ENCODE assay signal across 8 cellular contexts in the genomic region with DNA sequence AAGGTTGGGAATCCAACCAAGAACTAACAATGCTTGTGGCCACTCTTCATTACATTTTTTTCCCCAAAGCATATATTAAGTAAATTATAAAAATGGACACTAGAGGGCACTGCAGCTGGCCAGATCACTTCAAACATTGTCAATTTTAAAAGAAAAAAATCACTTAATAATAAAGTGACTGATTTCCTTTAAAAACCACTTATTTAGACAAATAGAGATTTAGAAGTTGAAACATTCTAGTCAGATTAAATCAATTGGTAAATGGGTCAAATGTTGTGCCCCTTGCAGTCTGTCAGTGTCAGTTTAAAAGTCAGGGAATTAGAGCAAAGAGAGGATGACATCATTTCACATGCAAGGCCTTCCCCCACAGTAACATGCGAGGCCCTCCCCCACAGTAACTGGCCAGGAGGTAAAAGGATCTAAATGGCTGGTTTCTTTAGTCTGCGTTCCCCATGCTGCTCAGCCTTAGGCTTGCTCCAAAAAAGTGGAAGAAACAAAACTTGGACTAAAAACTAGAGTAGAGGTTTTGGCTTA.
DNase-seq lines count a peak whose midpoint lies in the region; ATAC-seq, FAIRE-seq and TF ChIP-seq lines count a peak whose summit lies in the region.

No MANE protein-coding gene starts in this region.

- H4K20me1 ChIP-seq in GM12878 (ENCODE audit: control insufficient read depth, insufficient read depth): no peaks in the 10 kb centered on the region

- H3K27ac ChIP-seq in AG04450 (ENCODE audit: low read depth, low read length) (peak overlapping the region; percentile 41), GM12878 (ENCODE audit: control insufficient read depth, insufficient read depth) (no peak overlapping the region), vagina (no peak overlapping the region)

- RAD21 ChIA-PET in GM12878 (lab: Charles Lee; ENCODE audit: unreplicated experiment): interaction anchor here (0.9 to 1.5 kb wide), 3 partner anchors 154 to 476 kb away, joined by 3 to 10 read pairs (median 7); no protein-coding TSS in a partner anchor

- H3K4me3 ChIP-seq in AG04450 (ENCODE audit: low read depth, low read length) (no peak overlapping the region), GM12878 (no peak overlapping the region), vagina (no peak overlapping the region)

- H2AFZ ChIP-seq in GM12878 (ENCODE audit: control insufficient read depth, low read depth, low read length): no peak overlapping the region

- peaks cover 14% of the 10 kb centered on the region; the same call in 1 of the 2 replicates for H3K4me1 ChIP-seq in GM12878 (ENCODE audit: control insufficient read depth, insufficient read depth, low read length)
- no peaks in the 10 kb centered on the region for H3K4me1 ChIP-seq in vagina

- intact Hi-C loops in GM12878 (cut with micrococcal nuclease; ENCODE audit: unreplicated experiment) (loop anchor here (2.0 kb wide), 1 partner anchor 474 kb away; no protein-coding TSS in a partner anchor), vagina (cut with DNase I) (no loop called here)

- H3K27me3 ChIP-seq in AG04450 (ENCODE audit: control insufficient read depth, insufficient read depth, low read length): no peaks in the 10 kb centered on the region
- H3K27me3 ChIP-seq in GM12878 (replicated peaks in 1 of 2; ENCODE audit: control insufficient read depth in 2 of 2, insufficient read depth in 2 of 2, low read length in 1 of 2): no peaks in the 10 kb centered on the region
- H3K27me3 ChIP-seq in vagina: no peaks in the 10 kb centered on the region

- no peaks in the 10 kb centered on the region for H3K9me3 Mint-ChIP-seq in T-helper 2 cell treated with Interferon-gamma antibody and Interleukin-4, amounts not matched to agents 5 μg/mL and 100 μg/mL, for 36 hours

- no peaks in the 10 kb centered on the region for H3K36me3 Mint-ChIP-seq in T-helper 2 cell treated with Interferon-gamma antibody and Interleukin-4, amounts not matched to agents 5 μg/mL and 100 μg/mL, for 36 hours (ENCODE audit: low read depth)

- TF ChIP-seq POLR2A in GM12878 (IDR thresholded peaks at IDR 0.05; ENCODE audit: low read depth, low read length) (no peak), vagina (IDR thresholded peaks at IDR 0.05) (no peak)

- POLR2A ChIA-PET in AG04450 (lab: Yijun Ruan, JAX) (interaction anchor here (1.6 kb wide), 1 partner anchor 19 kb away, joined by 5 read pairs; no protein-coding TSS in a partner anchor), GM12878 (lab: Charles Lee) (interaction anchor here (1.4 kb wide), 1 partner anchor 410 kb away, joined by 4 read pairs; no protein-coding TSS in a partner anchor)

- DNase-seq in AG04450 (ENCODE audit: low read depth, low spot score): peak; percentile 78
- no peak for DNase-seq in GM18507 (ENCODE audit: extremely low spot score, insufficient read length, low read depth)
- DNase-seq in NCI-H226: peak; percentile 83
- DNase-seq in GM12878 (ENCODE audit: low read depth, low spot score): no peak
- DNase-seq in kidney glomerular epithelial cell (lab: John Stamatoyannopoulos, UW): peak; percentile 79
- DNase-seq in vagina (ENCODE audit: extremely low spot score in 2 of 2): no peak
- no peak for DNase-seq in T-helper 2 cell treated with Interferon-gamma antibody and Interleukin-4, amounts not matched to agents 5 μg/mL and 100 μg/mL, for 36 hours (ENCODE audit: low spot score)

- FAIRE-seq in GM18507 (lab: Jason Lieb, UNC): peak; percentile 64
- peak; percentile 41 for FAIRE-seq in GM12878 (lab: Jason Lieb, UNC)

- peaks cover 33% of the 10 kb centered on the region for H3K27me3 Mint-ChIP-seq in T-helper 2 cell treated with Interferon-gamma antibody and Interleukin-4, amounts not matched to agents 5 μg/mL and 100 μg/mL, for 36 hours (ENCODE audit: low read depth)

- ATAC-seq in GM12878 (peak; percentile 56), GM21825 (IDR thresholded peaks at IDR 0.05; ENCODE audit: unreplicated experiment) (no peak)

- H3K79me2 ChIP-seq in GM12878 (ENCODE audit: control insufficient read depth, insufficient read depth, low read length): no peaks in the 10 kb centered on the region

- no peak overlapping the region for H3K4me2 ChIP-seq in GM12878 (ENCODE audit: control insufficient read depth, insufficient read depth)

- TF ChIP-seq RAD21 in GM12878 (IDR thresholded peaks at IDR 0.05; ENCODE audit: insufficient read depth, low read depth, low read length): peak; percentile 63

- H3K4me3 Mint-ChIP-seq in T-helper 2 cell treated with Interferon-gamma antibody and Interleukin-4, amounts not matched to agents 5 μg/mL and 100 μg/mL, for 36 hours: no peak overlapping the region

- no peak overlapping the region for H3K27ac Mint-ChIP-seq in T-helper 2 cell treated with Interferon-gamma antibody and Interleukin-4, amounts not matched to agents 5 μg/mL and 100 μg/mL, for 36 hours

- in situ Hi-C loops in GM12878 (cut with MboI): no loop called here

- SMC1A ChIA-PET in GM12878 (lab: Charles Lee; ENCODE audit: uncharacterized antibody, unreplicated experiment): interaction anchor here (1.1 to 4.6 kb wide), 13 partner anchors 10 to 475 kb away, joined by 3 to 17 read pairs (median 5); no protein-coding TSS in a partner anchor

- TF ChIP-seq EP300 in GM12878 (IDR thresholded peaks at IDR 0.05; ENCODE audit: borderline replicate concordance in 1 of 2, control insufficient read depth in 1 of 2, low read depth in 2 of 2, low read length in 2 of 2): no peak

- TF ChIP-seq CTCF in AG04450 (IDR thresholded peaks at IDR 0.05; ENCODE audit: low read depth, low read length) (peak; percentile 63), GM12878 (IDR thresholded peaks at IDR 0.05 in 2 of 3, conservative IDR thresholded peaks at IDR 0.05 in 1 of 3; ENCODE audit: control insufficient read depth in 2 of 3, extremely low read depth in 1 of 3, insufficient read depth in 1 of 3, low read depth in 3 of 3, low read length in 3 of 3) (peak; percentile 32 to 48 (median 45); a peak in 5 of 6 replicates), vagina (IDR thresholded peaks at IDR 0.05) (peak in 2 of 3 experiments; percentile 47 to 56)

- no peaks in the 10 kb centered on the region for H3K36me3 ChIP-seq in GM12878 (ENCODE audit: control insufficient read depth in 2 of 2, insufficient read depth in 2 of 2, low read length in 1 of 2)
- no peaks in the 10 kb centered on the region for H3K36me3 ChIP-seq in vagina

- CTCF ChIA-PET in AG04450 (lab: Charles Lee) (interaction anchor here (0.6 to 2.5 kb wide), 21 partner anchors 9 to 835 kb away, joined by 3 to 13 read pairs (median 4); partner anchors contain the start of gene HOXA5), GM12878 (lab: Yijun Ruan, JAX) (interaction anchor here (0.8 to 6.0 kb wide), 26 partner anchors 9 to 1232 kb away, joined by 3 to 48 read pairs (median 4); no protein-coding TSS in a partner anchor)

- H3K9ac ChIP-seq in GM12878 (ENCODE audit: control insufficient read depth, insufficient read depth, low read length): no peak overlapping the region

- peaks cover 10% of the 10 kb centered on the region for H3K4me1 Mint-ChIP-seq in T-helper 2 cell treated with Interferon-gamma antibody and Interleukin-4, amounts not matched to agents 5 μg/mL and 100 μg/mL, for 36 hours (ENCODE audit: low read depth)

- BruUV-seq in GM12878 (replicated peaks; lab: Mats Ljungman, UMichigan): no TSS peak

- H3K9me3 ChIP-seq in AG04450 (ENCODE audit: control insufficient read depth, insufficient read depth, low read length): no peaks in the 10 kb centered on the region
- no peaks in the 10 kb centered on the region for H3K9me3 ChIP-seq in GM12878 (replicated peaks; ENCODE audit: control insufficient read depth, insufficient read depth, low read length)
- H3K9me3 ChIP-seq in vagina: no peaks in the 10 kb centered on the region

- WGBS in GM12878 (ENCODE audit: insufficient coverage, insufficient replicate concordance, low lambda C conversion rate, missing lambda C conversion rate): 53% methylated on average over 2 of the region's 2 CpGs

TF ChIP-seq in GM12878, 131 proteins besides CTCF, POLR2A, EP300 and RAD21:
- peak; percentile 86 for TF ChIP-seq ATF7 (IDR thresholded peaks at IDR 0.05; ENCODE audit: low read depth)
- TF ChIP-seq ZNF384 (IDR thresholded peaks at IDR 0.05; ENCODE audit: borderline replicate concordance, low read depth, low read length): peak; percentile 56; the same call in 1 of the 2 replicates
- TF ChIP-seq, protein P1, sequence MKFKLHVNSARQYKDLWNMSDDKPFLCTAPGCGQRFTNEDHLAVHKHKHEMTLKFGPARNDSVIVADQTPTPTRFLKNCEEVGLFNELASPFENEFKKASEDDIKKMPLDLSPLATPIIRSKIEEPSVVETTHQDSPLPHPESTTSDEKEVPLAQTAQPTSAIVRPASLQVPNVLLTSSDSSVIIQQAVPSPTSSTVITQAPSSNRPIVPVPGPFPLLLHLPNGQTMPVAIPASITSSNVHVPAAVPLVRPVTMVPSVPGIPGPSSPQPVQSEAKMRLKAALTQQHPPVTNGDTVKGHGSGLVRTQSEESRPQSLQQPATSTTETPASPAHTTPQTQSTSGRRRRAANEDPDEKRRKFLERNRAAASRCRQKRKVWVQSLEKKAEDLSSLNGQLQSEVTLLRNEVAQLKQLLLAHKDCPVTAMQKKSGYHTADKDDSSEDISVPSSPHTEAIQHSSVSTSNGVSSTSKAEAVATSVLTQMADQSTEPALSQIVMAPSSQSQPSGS (IDR thresholded peaks at IDR 0.05; ENCODE audit: low read length): 0 out of 2 replicates have a peak, but pooled peaks have one; percentile 20
- TF ChIP-seq GATAD2B (conservative IDR thresholded peaks at IDR 0.05; ENCODE audit: low read depth): no peak
- peak; percentile 46; the same call in 1 of the 2 replicates for TF ChIP-seq SMC3 (IDR thresholded peaks at IDR 0.05; ENCODE audit: borderline replicate concordance, low read length)

Comparison
In these comparisons a context has a peak if more than half of its experiments do, and no peak if none do; other contexts are left out.
1. DNase-seq: peak in AG04450 (single experiment), NCI-H226 (single experiment) and kidney glomerular epithelial cell (single experiment); none in GM18507 (single experiment), GM12878 (single experiment), vagina (0 of 2) and T-helper 2 cell treated with Interferon-gamma antibody and Interleukin-4, amounts not matched to agents 5 μg/mL and 100 μg/mL, for 36 hours (single experiment).
2. Peak in every context shown above with its lines, with median percentiles within 50 percentile points of each other: CTCF ChIP-seq.